29 cellular contexts compared by ENCODE assay signal in genomic region chrX:99653352-99653751, GRCh38.
"Had no signal": no experiment of that assay in that cellular context is flagged by ENCODE, and none has a peak within 500 bp of the region (broad histone marks: within the 10 kb centered on the region; RNA-seq: fewer than 3 reads in every experiment).

No MANE protein-coding gene starts in this region.

- DNase-seq: cortex of kidney; dermis blood vessel endothelial cell; dorsolateral prefrontal cortex; effector CD4-positive, alpha-beta T cell; effector CD8-positive, alpha-beta T cell; effector memory CD4-positive, alpha-beta T cell; effector memory CD8-positive, alpha-beta T cell; endodermal cell; erythroblast; esophagus squamous epithelium; foreskin fibroblast; foreskin keratinocyte; foreskin melanocyte; gastrocnemius medialis; glutamatergic neuron; head of caudate nucleus; heart left ventricle; heart right ventricle; hippocampal formation had no signal

- FAIRE-seq: endometrium, endothelial cell of umbilical vein, frontal cortex had no signal

- H3K4me1 Mint-ChIP-seq: endodermal cell had no signal

- H3K9me3 ChIP-seq: esophagus muscularis mucosa, esophagus squamous epithelium, gastrocnemius medialis, gastroesophageal sphincter, heart left ventricle, heart right ventricle had no signal

- H3K27ac ChIP-seq: coronary artery, dorsolateral prefrontal cortex, epithelial cell of prostate, esophagus muscularis mucosa, esophagus squamous epithelium, foreskin keratinocyte, gastrocnemius medialis, gastroesophageal sphincter, heart left ventricle, heart right ventricle, hepatocyte had no signal

- H3K4me3 Mint-ChIP-seq: dendritic cell treated with granulocyte-macrophage colony-stimulating factor and Interleukin-4, amounts not matched to agents 40 ng/mL and 50 ng/mL, for 4 days; effector memory CD8-positive, alpha-beta T cell; endodermal cell had no signal

- H3K9me3 Mint-ChIP-seq: dendritic cell treated with granulocyte-macrophage colony-stimulating factor and Interleukin-4, amounts not matched to agents 40 ng/mL and 50 ng/mL, for 4 days; effector memory CD8-positive, alpha-beta T cell; endodermal cell had no signal

- H3K4me1 ChIP-seq: esophagus muscularis mucosa, esophagus squamous epithelium, foreskin keratinocyte, gastrocnemius medialis, gastroesophageal sphincter, heart left ventricle, heart right ventricle had no signal

- H3K27me3 Mint-ChIP-seq: dendritic cell treated with granulocyte-macrophage colony-stimulating factor and Interleukin-4, amounts not matched to agents 40 ng/mL and 50 ng/mL, for 4 days; effector memory CD8-positive, alpha-beta T cell had no signal

- H2AFZ ChIP-seq: hepatocyte had no signal

- H3K36me3 ChIP-seq: esophagus muscularis mucosa, esophagus squamous epithelium, gastrocnemius medialis, gastroesophageal sphincter, heart left ventricle, heart right ventricle had no signal

- H3K27ac Mint-ChIP-seq: dendritic cell treated with granulocyte-macrophage colony-stimulating factor and Interleukin-4, amounts not matched to agents 40 ng/mL and 50 ng/mL, for 4 days; effector memory CD8-positive, alpha-beta T cell; endodermal cell had no signal

- H3K4me3 ChIP-seq: coronary artery, dorsolateral prefrontal cortex, esophagus muscularis mucosa, esophagus squamous epithelium, gastrocnemius medialis, gastroesophageal sphincter, heart left ventricle, heart right ventricle, hepatocyte had no signal

- ATAC-seq: effector memory CD8-positive, alpha-beta T cell; esophagus mucosa; foreskin keratinocyte; gastrocnemius medialis; gastroesophageal sphincter; heart left ventricle; heart right ventricle had no signal

- H3K79me2 ChIP-seq: hepatocyte had no signal

- H3K27me3 ChIP-seq: esophagus muscularis mucosa, esophagus squamous epithelium, foreskin keratinocyte, gastrocnemius medialis, gastroesophageal sphincter, heart left ventricle, heart right ventricle, hepatocyte had no signal

- H3K4me2 ChIP-seq: hepatocyte had no signal
